ENCODE assay signal across 21 cellular contexts in the genomic region with DNA sequence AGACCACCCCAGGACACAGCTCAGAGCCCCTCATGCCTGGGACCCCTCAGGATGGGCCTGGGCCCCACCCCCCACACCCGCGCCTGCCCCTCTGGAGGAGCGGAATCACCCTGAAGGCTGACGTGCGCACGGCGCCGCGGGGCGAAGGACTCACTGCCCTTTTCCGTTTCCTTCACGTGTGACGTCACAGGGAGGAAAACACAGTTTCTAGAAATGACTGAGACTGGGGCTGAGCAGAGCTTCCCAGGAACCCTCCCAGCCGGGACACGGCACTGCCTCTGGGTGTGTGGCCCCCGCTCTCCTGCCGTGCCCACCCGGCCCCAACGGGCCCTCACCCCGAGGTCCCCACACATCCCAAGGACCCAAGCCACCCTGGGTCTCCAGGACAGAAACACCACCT. TPM values are rescaled to one million over a fixed set of nuclear protein-coding genes. Genes with fewer than 3 reads are reported as not detected.
DNase-seq lines count a peak whose midpoint lies in the region; ATAC-seq and TF ChIP-seq lines count a peak whose summit lies in the region.
"Had no signal": no experiment of that assay in that cellular context is flagged by ENCODE, and none has a peak within 500 bp of the region (broad histone marks: within the 10 kb centered on the region; RNA-seq: fewer than 3 reads in every experiment).

No MANE protein-coding gene starts in this region.

- peak overlapping the region; percentile 66 for H3K4me3 Mint-ChIP-seq in activated CD4-positive, alpha-beta T cell treated with anti-CD3 and anti-CD28 coated beads for 36 hours
- no peak overlapping the region for H3K4me3 Mint-ChIP-seq in T-helper 1 cell treated with Interleukin-12 subunit alpha and Interleukin-12 subunit beta and Interleukin-4 antibody, amounts not matched to agents 30 μg/mL and 1 μg/mL, for 36 hours
- H3K4me3 Mint-ChIP-seq in activated T-cell treated with anti-CD3 and anti-CD28 coated beads, Interleukin-2, amount 50 U/mL, for 4 hours = peak overlapping the region; percentile 42
- H3K4me3 Mint-ChIP-seq in natural killer cell = peak overlapping the region; percentile 56
- H3K4me3 Mint-ChIP-seq: activated B cell treated with CpG ODN at 0.5 μM for 24 hours, B cell had no signal

- peak; percentile 78 for DNase-seq in activated CD4-positive, alpha-beta T cell treated with anti-CD3 and anti-CD28 coated beads for 36 hours
- no peak for DNase-seq in activated CD4-positive, alpha-beta T cell treated with anti-CD3 and anti-CD28 coated beads for 1 hour
- DNase-seq in activated T-cell treated with anti-CD3 and anti-CD28 coated beads, Interleukin-2, amount 50 U/mL, for 4 hours = peak; percentile 59
- DNase-seq in natural killer cell = no peak
- no peak for DNase-seq in posterior vena cava (ENCODE audit: low spot score)
- no peak for DNase-seq in NCI-H524 treated with DMSO at 0.1 percent for 48 hours (lab: John Stamatoyannopoulos, UW)
- DNase-seq: 8988T; activated B cell treated with CpG ODN at 0.5 μM for 24 hours; activated gamma-delta T cell; heart right ventricle; NCI-H187 treated with DMSO at 0.1 percent for 48 hours; NCI-H446; NK-92 treated with Interleukin-12 subunit alpha and Interleukin-12 subunit beta, amount 100 ng/mL, for 24 hours; occipital lobe; right cardiac atrium had no signal

- TF ChIP-seq CTCF in natural killer cell (IDR thresholded peaks at IDR 0.05) = no peak

- CTCF ChIA-PET in activated CD4-positive, alpha-beta T cell treated with anti-CD3 and anti-CD28 coated beads for 36 hours (lab: Charles Lee) = no interaction called here

- H3K36me3 Mint-ChIP-seq in activated CD4-positive, alpha-beta T cell treated with anti-CD3 and anti-CD28 coated beads for 36 hours (ENCODE audit: low read depth) = peaks cover 71% of the 10 kb centered on the region
- H3K36me3 Mint-ChIP-seq in T-helper 1 cell treated with Interleukin-12 subunit alpha and Interleukin-12 subunit beta and Interleukin-4 antibody, amounts not matched to agents 30 μg/mL and 1 μg/mL, for 36 hours (ENCODE audit: low read depth) = peaks cover 33% of the 10 kb centered on the region
- H3K36me3 Mint-ChIP-seq in activated T-cell treated with anti-CD3 and anti-CD28 coated beads, Interleukin-2, amount 50 U/mL, for 4 hours (ENCODE audit: insufficient read depth) = peaks cover 35% of the 10 kb centered on the region
- no peaks in the 10 kb centered on the region for H3K36me3 Mint-ChIP-seq in natural killer cell

- no peaks in the 10 kb centered on the region for H3K9me3 Mint-ChIP-seq in activated CD4-positive, alpha-beta T cell treated with anti-CD3 and anti-CD28 coated beads for 36 hours (ENCODE audit: low read depth)
- H3K9me3 Mint-ChIP-seq in T-helper 1 cell treated with Interleukin-12 subunit alpha and Interleukin-12 subunit beta and Interleukin-4 antibody, amounts not matched to agents 30 μg/mL and 1 μg/mL, for 36 hours = no peaks in the 10 kb centered on the region
- H3K9me3 Mint-ChIP-seq in activated T-cell treated with anti-CD3 and anti-CD28 coated beads, Interleukin-2, amount 50 U/mL, for 4 hours = no peaks in the 10 kb centered on the region
- H3K9me3 Mint-ChIP-seq in natural killer cell = no peaks in the 10 kb centered on the region
- H3K9me3 Mint-ChIP-seq: activated B cell treated with CpG ODN at 0.5 μM for 24 hours had no signal

- intact Hi-C loops in activated CD4-positive, alpha-beta T cell treated with anti-CD3 and anti-CD28 coated beads for 36 hours (cut with DNase I, micrococcal nuclease) = loop anchor here in 1 of 2 experiments (5.0 kb wide), 1 partner anchor 53 kb away; a partner anchor contains a TSS
- intact Hi-C loops in natural killer cell (cut with micrococcal nuclease) (no loop called here), posterior vena cava (cut with DNase I) (no loop called here)

- H3K4me1 Mint-ChIP-seq in activated CD4-positive, alpha-beta T cell treated with anti-CD3 and anti-CD28 coated beads for 36 hours = peaks cover 46% of the 10 kb centered on the region
- peaks cover 19% of the 10 kb centered on the region for H3K4me1 Mint-ChIP-seq in T-helper 1 cell treated with Interleukin-12 subunit alpha and Interleukin-12 subunit beta and Interleukin-4 antibody, amounts not matched to agents 30 μg/mL and 1 μg/mL, for 36 hours (ENCODE audit: low read depth)
- H3K4me1 Mint-ChIP-seq in activated T-cell treated with anti-CD3 and anti-CD28 coated beads, Interleukin-2, amount 50 U/mL, for 4 hours (ENCODE audit: low read depth) = peaks cover 52% of the 10 kb centered on the region
- peaks cover 27 to 70% of the 10 kb centered on the region in 2 donors for H3K4me1 Mint-ChIP-seq in natural killer cell

- H3K27me3 Mint-ChIP-seq in activated CD4-positive, alpha-beta T cell treated with anti-CD3 and anti-CD28 coated beads for 36 hours = no peaks in the 10 kb centered on the region
- no peaks in the 10 kb centered on the region for H3K27me3 Mint-ChIP-seq in T-helper 1 cell treated with Interleukin-12 subunit alpha and Interleukin-12 subunit beta and Interleukin-4 antibody, amounts not matched to agents 30 μg/mL and 1 μg/mL, for 36 hours (ENCODE audit: low read depth)
- no peaks in the 10 kb centered on the region for H3K27me3 Mint-ChIP-seq in activated T-cell treated with anti-CD3 and anti-CD28 coated beads, Interleukin-2, amount 50 U/mL, for 4 hours (ENCODE audit: low read depth)
- H3K27me3 Mint-ChIP-seq in natural killer cell (ENCODE audit: low read depth in 2 of 2) = no peaks in the 10 kb centered on the region
- H3K27me3 Mint-ChIP-seq: activated B cell treated with CpG ODN at 0.5 μM for 24 hours, B cell had no signal

- peak overlapping the region; percentile 92 for H3K27ac Mint-ChIP-seq in activated CD4-positive, alpha-beta T cell treated with anti-CD3 and anti-CD28 coated beads for 36 hours
- H3K27ac Mint-ChIP-seq in T-helper 1 cell treated with Interleukin-12 subunit alpha and Interleukin-12 subunit beta and Interleukin-4 antibody, amounts not matched to agents 30 μg/mL and 1 μg/mL, for 36 hours = peak overlapping the region; percentile 73
- H3K27ac Mint-ChIP-seq in natural killer cell = peak overlapping the region; percentile 98 to 99
- H3K27ac Mint-ChIP-seq: activated B cell treated with CpG ODN at 0.5 μM for 24 hours, B cell had no signal

- peak; percentile 28 for ATAC-seq in activated CD4-positive, alpha-beta T cell treated with anti-CD3 and anti-CD28 coated beads for 36 hours
- ATAC-seq in activated T-cell treated with anti-CD3 and anti-CD28 coated beads, Interleukin-2, amount 50 U/mL, for 4 hours = peak; percentile 17 to 30
- ATAC-seq in natural killer cell = no peak
- no peak for ATAC-seq in HG03175 (IDR thresholded peaks at IDR 0.05; ENCODE audit: unreplicated experiment)
- ATAC-seq: HCT116, K562, right cardiac atrium had no signal

- POLR2A ChIA-PET in activated CD4-positive, alpha-beta T cell treated with anti-CD3 and anti-CD28 coated beads for 36 hours (lab: Charles Lee) = no interaction called here

RNA-seq across cellular contexts. Expression of a gene that starts 5.4 kb away (rescaled TPM):
- total RNA-seq in activated CD4-positive, alpha-beta T cell treated with anti-CD3 and anti-CD28 coated beads for 36 hours = 100 to 1,000 TPM; 340 to 418 TPM
- 100 to 1,000 TPM; 480 to 735 (median 495) TPM for total RNA-seq in activated T-cell treated with anti-CD3 and anti-CD28 coated beads, Interleukin-2, amount 50 U/mL, for 4 hours
- 10 to 100 TPM; 14.3 to 26.5 (median 15.7) TPM for total RNA-seq in natural killer cell
- 1 to 10 TPM; 2.0 to 2.8 TPM for total RNA-seq in posterior vena cava
- total RNA-seq: occipital lobe, RPMI7951 had no signal

RNA-seq across cellular contexts. Expression of a gene that starts 12.5 kb away (rescaled TPM):
- 100 to 1,000 TPM; 108 to 128 TPM for total RNA-seq in activated CD4-positive, alpha-beta T cell treated with anti-CD3 and anti-CD28 coated beads for 36 hours
- 100 to 1,000 TPM; 191 to 242 (median 193) TPM for total RNA-seq in activated T-cell treated with anti-CD3 and anti-CD28 coated beads, Interleukin-2, amount 50 U/mL, for 4 hours
- 100 to 1,000 TPM; 176 to 211 (median 184) TPM for total RNA-seq in natural killer cell
- 100 to 1,000 TPM; 121 to 151 TPM for total RNA-seq in posterior vena cava

RNA-seq across cellular contexts. Expression of a gene that starts 12.7 kb away (rescaled TPM):
- total RNA-seq in activated CD4-positive, alpha-beta T cell treated with anti-CD3 and anti-CD28 coated beads for 36 hours = 10 to 100 TPM in 1 of 2 experiments, 1 to 10 TPM in 1; 9.4 to 12.2 TPM
- total RNA-seq in activated T-cell treated with anti-CD3 and anti-CD28 coated beads, Interleukin-2, amount 50 U/mL, for 4 hours = 10 to 100 TPM; 38.0 to 40.8 (median 39.0) TPM
- total RNA-seq in natural killer cell = 10 to 100 TPM; 13.7 to 16.5 (median 16.3) TPM
- 10 to 100 TPM in 1 of 2 donors, 1 to 10 TPM in 1; 9.9 to 10.3 TPM for total RNA-seq in posterior vena cava

RNA-seq across cellular contexts. Expression of a gene that starts 12.9 kb away (rescaled TPM):
- 100 to 1,000 TPM in 1 of 2 experiments, 10 to 100 TPM in 1; 95.0 to 164 TPM for total RNA-seq in activated CD4-positive, alpha-beta T cell treated with anti-CD3 and anti-CD28 coated beads for 36 hours
- 100 to 1,000 TPM; 102 to 212 (median 155) TPM for total RNA-seq in activated T-cell treated with anti-CD3 and anti-CD28 coated beads, Interleukin-2, amount 50 U/mL, for 4 hours
- total RNA-seq in natural killer cell = 10 to 100 TPM; 40.3 to 81.9 (median 54.7) TPM
- total RNA-seq in posterior vena cava = under 1 TPM; 0.33 to 0.93 TPM
- total RNA-seq: occipital lobe, RPMI7951 had no signal

RNA-seq across cellular contexts. Expression of a gene that starts 27.2 kb away (rescaled TPM):
- total RNA-seq in activated CD4-positive, alpha-beta T cell treated with anti-CD3 and anti-CD28 coated beads for 36 hours = 1 to 10 TPM; 1.1 to 1.6 TPM
- 1 to 10 TPM; 1.6 to 2.2 (median 2.1) TPM for total RNA-seq in activated T-cell treated with anti-CD3 and anti-CD28 coated beads, Interleukin-2, amount 50 U/mL, for 4 hours
- total RNA-seq in natural killer cell = 1 to 10 TPM; 2.6 to 4.1 (median 4.1) TPM
- 1 to 10 TPM; 1.9 to 4.1 TPM for total RNA-seq in posterior vena cava
- total RNA-seq: occipital lobe, RPMI7951 had no signal

Comparison
In these comparisons a context has a peak if more than half of its experiments do, and no peak if none do; other contexts are left out.
1. DNase-seq: peak in activated CD4-positive, alpha-beta T cell treated with anti-CD3 and anti-CD28 coated beads for 36 hours (single experiment) and activated T-cell treated with anti-CD3 and anti-CD28 coated beads, Interleukin-2, amount 50 U/mL, for 4 hours (single experiment); none in activated CD4-positive, alpha-beta T cell treated with anti-CD3 and anti-CD28 coated beads for 1 hour (single experiment), natural killer cell (single experiment), posterior vena cava (single experiment) and NCI-H524 treated with DMSO at 0.1 percent for 48 hours (single experiment).
2. ATAC-seq: peak in activated CD4-positive, alpha-beta T cell treated with anti-CD3 and anti-CD28 coated beads for 36 hours (single experiment) and activated T-cell treated with anti-CD3 and anti-CD28 coated beads, Interleukin-2, amount 50 U/mL, for 4 hours (2 of 2); none in natural killer cell (0 of 3) and HG03175 (single experiment).
3. RNA of a gene that starts 5.4 kb away (total RNA-seq): 480 to 735 TPM in activated T-cell treated with anti-CD3 and anti-CD28 coated beads, Interleukin-2, amount 50 U/mL, for 4 hours and 340 to 418 TPM in activated CD4-positive, alpha-beta T cell treated with anti-CD3 and anti-CD28 coated beads for 36 hours; 14.3 to 26.5 TPM in natural killer cell and 2.0 to 2.8 TPM in posterior vena cava; every median in the first group is over 10 times any median in the second.
4. Peak in every context shown above with its lines, with median percentiles within 50 percentile points of each other: H3K27ac Mint-ChIP-seq.